ENCODE assay signal across 8 cellular contexts in genomic region chr16:10944249-10945064, GRCh38.
A peak's percentile ranks its signal among the peaks of the same experiment; 100 is the strongest.
DNase-seq lines count a peak whose midpoint lies in the region; ATAC-seq and TF ChIP-seq lines count a peak whose summit lies in the region.

A gene with protein sequence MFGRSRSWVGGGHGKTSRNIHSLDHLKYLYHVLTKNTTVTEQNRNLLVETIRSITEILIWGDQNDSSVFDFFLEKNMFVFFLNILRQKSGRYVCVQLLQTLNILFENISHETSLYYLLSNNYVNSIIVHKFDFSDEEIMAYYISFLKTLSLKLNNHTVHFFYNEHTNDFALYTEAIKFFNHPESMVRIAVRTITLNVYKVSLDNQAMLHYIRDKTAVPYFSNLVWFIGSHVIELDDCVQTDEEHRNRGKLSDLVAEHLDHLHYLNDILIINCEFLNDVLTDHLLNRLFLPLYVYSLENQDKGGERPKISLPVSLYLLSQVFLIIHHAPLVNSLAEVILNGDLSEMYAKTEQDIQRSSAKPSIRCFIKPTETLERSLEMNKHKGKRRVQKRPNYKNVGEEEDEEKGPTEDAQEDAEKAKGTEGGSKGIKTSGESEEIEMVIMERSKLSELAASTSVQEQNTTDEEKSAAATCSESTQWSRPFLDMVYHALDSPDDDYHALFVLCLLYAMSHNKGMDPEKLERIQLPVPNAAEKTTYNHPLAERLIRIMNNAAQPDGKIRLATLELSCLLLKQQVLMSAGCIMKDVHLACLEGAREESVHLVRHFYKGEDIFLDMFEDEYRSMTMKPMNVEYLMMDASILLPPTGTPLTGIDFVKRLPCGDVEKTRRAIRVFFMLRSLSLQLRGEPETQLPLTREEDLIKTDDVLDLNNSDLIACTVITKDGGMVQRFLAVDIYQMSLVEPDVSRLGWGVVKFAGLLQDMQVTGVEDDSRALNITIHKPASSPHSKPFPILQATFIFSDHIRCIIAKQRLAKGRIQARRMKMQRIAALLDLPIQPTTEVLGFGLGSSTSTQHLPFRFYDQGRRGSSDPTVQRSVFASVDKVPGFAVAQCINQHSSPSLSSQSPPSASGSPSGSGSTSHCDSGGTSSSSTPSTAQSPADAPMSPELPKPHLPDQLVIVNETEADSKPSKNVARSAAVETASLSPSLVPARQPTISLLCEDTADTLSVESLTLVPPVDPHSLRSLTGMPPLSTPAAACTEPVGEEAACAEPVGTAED (plus strand): TSS chr16:10944564. CDS start chr16:10944718, 154 bp downstream.

- H3K27me3 ChIP-seq in BLaER1 treated with 17β-estradiol and CSF1 and Interleukin-3, amounts not matched to agents 10 nM and 100 nM = no peaks in the 10 kb centered on the region
- H3K27me3 ChIP-seq in layer of hippocampus (ENCODE audit: control insufficient read depth, insufficient read depth, low read length) = no peaks in the 10 kb centered on the region

- H3K36me3 ChIP-seq in BLaER1 treated with 17β-estradiol and CSF1 and Interleukin-3, amounts not matched to agents 10 nM and 100 nM = peaks cover 0 to 5% (median 0%) of the 10 kb centered on the region in 11 experiments; a peak in 1 of 22 replicates

- H3K4me1 ChIP-seq in BLaER1 treated with 17β-estradiol and CSF1 and Interleukin-3, amounts not matched to agents 10 nM and 100 nM = peaks cover 66 to 82% (median 76%) of the 10 kb centered on the region in 10 experiments

- H4K20me1 ChIP-seq in BLaER1 treated with 17β-estradiol and CSF1 and Interleukin-3, amounts not matched to agents 10 nM and 100 nM = peaks cover 26 to 69% (median 58%) of the 10 kb centered on the region in 11 experiments

- peak; percentile 10 for TF ChIP-seq CTCF in coronary artery (IDR thresholded peaks at IDR 0.05)

- H3K9ac ChIP-seq in BLaER1 treated with 17β-estradiol and CSF1 and Interleukin-3, amounts not matched to agents 10 nM and 100 nM = peak within 1 kb of the TSS; percentile 78 to 92 (median 87)

- H3K4me3 ChIP-seq in BLaER1 treated with 17β-estradiol and CSF1 and Interleukin-3, amounts not matched to agents 10 nM and 100 nM = peak within 1 kb of the TSS; percentile 68 to 95 (median 88)
- peak within 1 kb of the TSS; percentile 99 for H3K4me3 ChIP-seq in coronary artery

- peak within 1 kb of the TSS; percentile 64 to 85 (median 79) for H3K27ac ChIP-seq in BLaER1 treated with 17β-estradiol and CSF1 and Interleukin-3, amounts not matched to agents 10 nM and 100 nM
- peak within 1 kb of the TSS; percentile 81 to 88 for H3K27ac ChIP-seq in coronary artery
- H3K27ac ChIP-seq in layer of hippocampus (ENCODE audit: low read depth, low read length) = peak within 1 kb of the TSS; percentile 65

- ATAC-seq in GM19328 (IDR thresholded peaks at IDR 0.05; ENCODE audit: unreplicated experiment) (peak; percentile 69), HG03469 (IDR thresholded peaks at IDR 0.05; ENCODE audit: unreplicated experiment) (peak; percentile 58)

- no peaks in the 10 kb centered on the region for H3K9me3 ChIP-seq in BLaER1 treated with 17β-estradiol and CSF1 and Interleukin-3, amounts not matched to agents 10 nM and 100 nM (replicated peaks in 1 of 11)

- DNase-seq in NCI-H526 treated with DMSO at 0.1 percent for 48 hours (lab: John Stamatoyannopoulos, UW) (peak; percentile 96), coronary artery (ENCODE audit: low spot score) (peak; percentile 98)
- DNase-seq in activated CD4-positive, alpha-beta T cell treated with anti-CD3 and anti-CD28 coated beads for 48 hours = peak; percentile 97
- peak; percentile 85 to 94 (median 92) for DNase-seq in stimulated activated CD4-positive, alpha-beta T cell treated with anti-CD3 and anti-CD28 coated beads, Interleukin-1b, Interleukin-23, amount 100 ng/mL, for 24 hours (ENCODE audit: low read depth in 4 of 4, low spot score in 1 of 4)

- peak within 1 kb of the TSS; percentile 78 to 100 (median 92) for H3K4me2 ChIP-seq in BLaER1 treated with 17β-estradiol and CSF1 and Interleukin-3, amounts not matched to agents 10 nM and 100 nM

Comparison
In these comparisons a context has a peak if more than half of its experiments do, and no peak if none do; other contexts are left out.
1. Peak in every context shown above with its lines: DNase-seq, ATAC-seq, H3K4me3 ChIP-seq and H3K27ac ChIP-seq.